ENCODE assay signal across 38 cellular contexts in the genomic region with DNA sequence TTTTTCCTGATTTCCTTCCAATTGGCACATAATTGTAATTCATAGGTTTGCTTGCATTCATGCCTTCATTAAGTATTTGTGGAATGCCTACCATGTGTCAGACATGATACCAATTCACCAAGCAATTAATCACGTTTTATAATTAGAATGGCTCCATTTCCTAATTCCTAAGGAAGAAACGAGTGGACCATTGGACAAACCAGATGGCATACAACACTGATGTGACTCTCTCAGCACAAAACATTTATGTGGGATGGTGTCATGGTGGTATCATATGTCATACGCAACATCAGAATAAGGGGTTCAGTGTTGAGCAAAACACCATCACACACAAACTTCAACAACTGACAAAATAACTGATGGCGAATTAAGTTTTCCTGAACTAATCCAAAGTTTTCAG.
"Had no signal": no experiment of that assay in that cellular context is flagged by ENCODE, and none has a peak within 500 bp of the region (broad histone marks: within the 10 kb centered on the region; RNA-seq: fewer than 3 reads in every experiment).

No MANE protein-coding gene starts in this region.

- H3K4me1 ChIP-seq: ascending aorta, body of pancreas, breast epithelium had no signal

- H3K9me3 Mint-ChIP-seq: activated B cell treated with CpG ODN at 0.5 μM for 24 hours; activated CD4-positive, alpha-beta T cell treated with anti-CD3 and anti-CD28 coated beads, Interleukin-2, amount 10 ng/mL, durations not matched to agents 7 days and 5 days; activated naive CD4-positive, alpha-beta T cell treated with anti-CD3 and anti-CD28 coated beads, Interleukin-2, amount 10 ng/mL, durations not matched to agents 7 days and 5 days; activated naive CD4-positive, alpha-beta T cell treated with anti-CD3 and anti-CD28 coated beads, Interleukin-2, amount 50 U/mL, for 24 hours; activated naive CD8-positive, alpha-beta T cell treated with anti-CD3 and anti-CD28 coated beads, Interleukin-2, amount 10 ng/mL, durations not matched to agents 7 days and 5 days; activated naive CD8-positive, alpha-beta T cell treated with anti-CD3 and anti-CD28 coated beads, Interleukin-2, amount 50 U/mL, for 24 hours; activated T-cell treated with anti-CD3 and anti-CD28 coated beads, Interleukin-2, amount 50 U/mL, for 4 hours; activated T-cell treated with anti-CD3 and anti-CD28 coated beads, Interleukin-2, amount 50 U/mL, for 72 hours; activated T-helper 1 cell treated with anti-CD3 and anti-CD28 coated beads, Interleukin-12 subunit alpha, Interleukin-12 subunit beta, Interleukin-2, Interleukin-4 antibody, amounts not matched to agents 30 ng/mL and 10 ng/mL and 1 ng/mL, durations not matched to agents 14 hours and 24 hours and 36 hours; activated T-helper 17 cell treated with anti-CD3 and anti-CD28 coated beads, Interleukin-2, amount 50 U/mL, for 72 hours; T-helper 1 cell treated with Interleukin-12 subunit alpha and Interleukin-12 subunit beta and Interleukin-4 antibody, amounts not matched to agents 30 μg/mL and 1 μg/mL, for 36 hours; T-helper 2 cell treated with Interferon-gamma antibody and Interleukin-4, amounts not matched to agents 5 μg/mL and 100 μg/mL, for 36 hours had no signal

- H3K4me3 ChIP-seq: ascending aorta, body of pancreas, breast epithelium had no signal

- H3K36me3 Mint-ChIP-seq: activated naive CD4-positive, alpha-beta T cell treated with anti-CD3 and anti-CD28 coated beads, Interleukin-2, amount 10 ng/mL, durations not matched to agents 7 days and 5 days; activated naive CD4-positive, alpha-beta T cell treated with anti-CD3 and anti-CD28 coated beads, Interleukin-2, amount 50 U/mL, for 24 hours; activated naive CD8-positive, alpha-beta T cell; activated naive CD8-positive, alpha-beta T cell treated with anti-CD3 and anti-CD28 coated beads, Interleukin-2, amount 10 ng/mL, durations not matched to agents 7 days and 5 days had no signal

- ATAC-seq: activated CD8-positive, alpha-beta T cell treated with anti-CD3 and anti-CD28 coated beads, Interleukin-2, amount 10 ng/mL, durations not matched to agents 7 days and 5 days; activated naive CD8-positive, alpha-beta T cell treated with anti-CD3 and anti-CD28 coated beads, Interleukin-2, amount 50 U/mL, for 24 hours; activated T-cell treated with anti-CD3 and anti-CD28 coated beads, Interleukin-2, amount 50 U/mL, for 4 hours; activated T-cell treated with anti-CD3 and anti-CD28 coated beads, Interleukin-2, amount 50 U/mL, for 72 hours; activated T-helper 17 cell treated with anti-CD3 and anti-CD28 coated beads, Interleukin-2, amount 50 U/mL, for 72 hours; body of pancreas had no signal

- H3K27me3 Mint-ChIP-seq: activated B cell treated with CpG ODN at 0.5 μM for 24 hours; activated CD4-positive, alpha-beta memory T cell treated with anti-CD3 and anti-CD28 coated beads, Interleukin-2, amount 10 ng/mL, durations not matched to agents 7 days and 5 days; activated CD4-positive, alpha-beta T cell treated with anti-CD3 and anti-CD28 coated beads, Interleukin-2, amount 10 ng/mL, durations not matched to agents 7 days and 5 days; activated naive CD4-positive, alpha-beta T cell treated with anti-CD3 and anti-CD28 coated beads, Interleukin-2, amount 10 ng/mL, durations not matched to agents 7 days and 5 days; activated naive CD4-positive, alpha-beta T cell treated with anti-CD3 and anti-CD28 coated beads, Interleukin-2, amount 50 U/mL, for 24 hours; activated naive CD8-positive, alpha-beta T cell; activated naive CD8-positive, alpha-beta T cell treated with anti-CD3 and anti-CD28 coated beads, Interleukin-2, amount 10 ng/mL, durations not matched to agents 7 days and 5 days; activated naive CD8-positive, alpha-beta T cell treated with anti-CD3 and anti-CD28 coated beads, Interleukin-2, amount 50 U/mL, for 24 hours; activated T-helper 17 cell treated with anti-CD3 and anti-CD28 coated beads, Interleukin-2, amount 50 U/mL, for 72 hours had no signal

- H3K27ac Mint-ChIP-seq: activated B cell treated with CpG ODN at 0.5 μM for 24 hours; activated CD4-positive, alpha-beta memory T cell treated with anti-CD3 and anti-CD28 coated beads, Interleukin-2, amount 10 ng/mL, durations not matched to agents 7 days and 5 days; activated CD4-positive, alpha-beta T cell treated with anti-CD3 and anti-CD28 coated beads, Interleukin-2, amount 10 ng/mL, durations not matched to agents 7 days and 5 days; activated CD8-positive, alpha-beta T cell treated with anti-CD3 and anti-CD28 coated beads, Interleukin-2, amount 10 ng/mL, durations not matched to agents 7 days and 5 days; activated naive CD4-positive, alpha-beta T cell treated with anti-CD3 and anti-CD28 coated beads, Interleukin-2, amount 10 ng/mL, durations not matched to agents 7 days and 5 days; activated naive CD4-positive, alpha-beta T cell treated with anti-CD3 and anti-CD28 coated beads, Interleukin-2, amount 50 U/mL, for 24 hours; activated naive CD8-positive, alpha-beta T cell; activated naive CD8-positive, alpha-beta T cell treated with anti-CD3 and anti-CD28 coated beads, Interleukin-2, amount 10 ng/mL, durations not matched to agents 7 days and 5 days; activated naive CD8-positive, alpha-beta T cell treated with anti-CD3 and anti-CD28 coated beads, Interleukin-2, amount 50 U/mL, for 24 hours; activated T-cell treated with anti-CD3 and anti-CD28 coated beads, Interleukin-2, amount 50 U/mL, for 72 hours; activated T-helper 1 cell treated with anti-CD3 and anti-CD28 coated beads, Interleukin-12 subunit alpha, Interleukin-12 subunit beta, Interleukin-2, Interleukin-4 antibody, amounts not matched to agents 30 ng/mL and 10 ng/mL and 1 ng/mL, durations not matched to agents 14 hours and 24 hours and 36 hours; activated T-helper 17 cell treated with anti-CD3 and anti-CD28 coated beads, Interleukin-2, amount 50 U/mL, for 72 hours; T-helper 1 cell treated with Interleukin-12 subunit alpha and Interleukin-12 subunit beta and Interleukin-4 antibody, amounts not matched to agents 30 μg/mL and 1 μg/mL, for 36 hours; T-helper 2 cell treated with Interferon-gamma antibody and Interleukin-4, amounts not matched to agents 5 μg/mL and 100 μg/mL, for 36 hours had no signal

- H3K4me3 Mint-ChIP-seq: activated B cell treated with CpG ODN at 0.5 μM for 24 hours; activated CD4-positive, alpha-beta memory T cell treated with anti-CD3 and anti-CD28 coated beads, Interleukin-2, amount 10 ng/mL, durations not matched to agents 7 days and 5 days; activated CD4-positive, alpha-beta T cell treated with anti-CD3 and anti-CD28 coated beads, Interleukin-2, amount 10 ng/mL, durations not matched to agents 7 days and 5 days; activated CD8-positive, alpha-beta T cell treated with anti-CD3 and anti-CD28 coated beads, Interleukin-2, amount 10 ng/mL, durations not matched to agents 7 days and 5 days; activated naive CD4-positive, alpha-beta T cell treated with anti-CD3 and anti-CD28 coated beads, Interleukin-2, amount 10 ng/mL, durations not matched to agents 7 days and 5 days; activated naive CD4-positive, alpha-beta T cell treated with anti-CD3 and anti-CD28 coated beads, Interleukin-2, amount 50 U/mL, for 24 hours; activated naive CD8-positive, alpha-beta T cell; activated naive CD8-positive, alpha-beta T cell treated with anti-CD3 and anti-CD28 coated beads, Interleukin-2, amount 10 ng/mL, durations not matched to agents 7 days and 5 days; activated naive CD8-positive, alpha-beta T cell treated with anti-CD3 and anti-CD28 coated beads, Interleukin-2, amount 50 U/mL, for 24 hours; activated T-cell treated with anti-CD3 and anti-CD28 coated beads, Interleukin-2, amount 50 U/mL, for 4 hours; activated T-cell treated with anti-CD3 and anti-CD28 coated beads, Interleukin-2, amount 50 U/mL, for 72 hours; activated T-helper 1 cell treated with anti-CD3 and anti-CD28 coated beads, Interleukin-12 subunit alpha, Interleukin-12 subunit beta, Interleukin-2, Interleukin-4 antibody, amounts not matched to agents 30 ng/mL and 10 ng/mL and 1 ng/mL, durations not matched to agents 14 hours and 24 hours and 36 hours; activated T-helper 17 cell treated with anti-CD3 and anti-CD28 coated beads, Interleukin-2, amount 50 U/mL, for 72 hours; T-helper 1 cell treated with Interleukin-12 subunit alpha and Interleukin-12 subunit beta and Interleukin-4 antibody, amounts not matched to agents 30 μg/mL and 1 μg/mL, for 36 hours; T-helper 2 cell treated with Interferon-gamma antibody and Interleukin-4, amounts not matched to agents 5 μg/mL and 100 μg/mL, for 36 hours had no signal

- H3K9me3 ChIP-seq: ascending aorta, body of pancreas, breast epithelium had no signal

- FAIRE-seq: TTC549 had no signal

- H3K27me3 ChIP-seq: ascending aorta, body of pancreas, brain microvascular endothelial cell, breast epithelium had no signal

- H3K4me1 Mint-ChIP-seq: activated B cell treated with CpG ODN at 0.5 μM for 24 hours; activated CD4-positive, alpha-beta memory T cell treated with anti-CD3 and anti-CD28 coated beads, Interleukin-2, amount 10 ng/mL, durations not matched to agents 7 days and 5 days; activated CD4-positive, alpha-beta T cell treated with anti-CD3 and anti-CD28 coated beads, Interleukin-2, amount 10 ng/mL, durations not matched to agents 7 days and 5 days; activated naive CD4-positive, alpha-beta T cell treated with anti-CD3 and anti-CD28 coated beads, Interleukin-2, amount 10 ng/mL, durations not matched to agents 7 days and 5 days; activated naive CD4-positive, alpha-beta T cell treated with anti-CD3 and anti-CD28 coated beads, Interleukin-2, amount 50 U/mL, for 24 hours; activated naive CD8-positive, alpha-beta T cell treated with anti-CD3 and anti-CD28 coated beads, Interleukin-2, amount 10 ng/mL, durations not matched to agents 7 days and 5 days; activated naive CD8-positive, alpha-beta T cell treated with anti-CD3 and anti-CD28 coated beads, Interleukin-2, amount 50 U/mL, for 24 hours; activated T-helper 17 cell treated with anti-CD3 and anti-CD28 coated beads, Interleukin-2, amount 50 U/mL, for 72 hours had no signal

- H3K36me3 ChIP-seq: ascending aorta, brain microvascular endothelial cell, breast epithelium had no signal

- H3K27ac ChIP-seq: ascending aorta, body of pancreas, brain microvascular endothelial cell, breast epithelium, VCaP had no signal

- DNase-seq: activated B cell treated with CpG ODN at 0.5 μM for 24 hours; activated CD4-positive, alpha-beta memory T cell treated with anti-CD3 and anti-CD28 coated beads, Interleukin-2, amount 10 ng/mL, durations not matched to agents 7 days and 5 days; activated CD4-positive, alpha-beta T cell treated with anti-CD3 and anti-CD28 coated beads for 4 hours; activated CD4-positive, alpha-beta T cell treated with anti-CD3 and anti-CD28 coated beads, Interleukin-2, amount 10 ng/mL, durations not matched to agents 7 days and 5 days; activated CD4-positive, alpha-beta T cell treated with anti-CD3 and anti-CD28 coated beads, Interleukin-2, amount 50 U/mL, for 48 hours; activated CD4-positive, CD25-positive, alpha-beta regulatory T cell treated with anti-CD3 and anti-CD28 coated beads, Interleukin-2, amount 50 U/mL, for 72 hours; activated CD8-positive, alpha-beta memory T cell treated with anti-CD3 and anti-CD28 coated beads for 24 hours; activated CD8-positive, alpha-beta memory T cell treated with anti-CD3 and anti-CD28 coated beads, Interleukin-2, amount 50 U/mL, for 4 hours; activated CD8-positive, alpha-beta T cell treated with anti-CD3 and anti-CD28 coated beads, Interleukin-2, amount 10 ng/mL, durations not matched to agents 7 days and 5 days; activated effector memory CD4-positive, alpha-beta T cell treated with anti-CD3 and anti-CD28 coated beads, Interleukin-2, amount 50 U/mL, for 16 hours; activated gamma-delta T cell treated with Interleukin-2 at 50 U/mL for 16 hours; activated naive CD4-positive, alpha-beta T cell; activated naive CD4-positive, alpha-beta T cell treated with anti-CD3 and anti-CD28 coated beads, Interleukin-2, amount 10 ng/mL, durations not matched to agents 7 days and 5 days; activated naive CD8-positive, alpha-beta T cell treated with anti-CD3 and anti-CD28 coated beads, Interleukin-2, amount 10 ng/mL, durations not matched to agents 7 days and 5 days; activated naive CD8-positive, alpha-beta T cell treated with anti-CD3 and anti-CD28 coated beads, Interleukin-2, amount 50 U/mL, for 24 hours; activated T-cell treated with anti-CD3 and anti-CD28 coated beads for 4 hours; activated T-cell treated with anti-CD3 and anti-CD28 coated beads, Interleukin-2, amount 50 U/mL, for 1 hour; activated T-cell treated with anti-CD3 and anti-CD28 coated beads, Interleukin-2, amount 50 U/mL, for 4 hours; activated T-cell treated with anti-CD3 and anti-CD28 coated beads, Interleukin-2, amount 50 U/mL, for 72 hours; amygdala; anterior cingulate cortex; body of pancreas; brain microvascular endothelial cell; central memory CD4-positive, alpha-beta T cell; cerebellar nuclear complex; T-helper 1 cell; T-helper 2 cell; T-helper 9 cell had no signal
